Comparison of ENCODE assay signal across 17 cellular contexts in genomic region chr1:12141533-12141855, GRCh38. TPM values are rescaled to one million over a fixed set of nuclear protein-coding genes. Genes with fewer than 3 reads are reported as not detected.
"Had no signal": no experiment of that assay in that cellular context is flagged by ENCODE, and none has a peak within 500 bp of the region (broad histone marks: within the 10 kb centered on the region; RNA-seq: fewer than 3 reads in every experiment).

No MANE protein-coding gene starts in this region.

- FAIRE-seq: kidney had no signal

- ATAC-seq: foreskin keratinocyte had no signal

- H3K27ac ChIP-seq: cardiac muscle cell, foreskin keratinocyte, VCaP had no signal

- H3K36me3 ChIP-seq: cardiac muscle cell, left ventricle myocardium inferior, spleen had no signal

- DNase-seq: activated CD4-positive, alpha-beta T cell treated with anti-CD3 and anti-CD28 coated beads for 1 hour; activated CD4-positive, alpha-beta T cell treated with anti-CD3 and anti-CD28 coated beads, Interleukin-2, amount 50 U/mL, for 48 hours; activated naive CD8-positive, alpha-beta T cell treated with anti-CD3 and anti-CD28 coated beads for 36 hours; amniotic stem cell; dorsolateral prefrontal cortex; endodermal cell; foreskin keratinocyte; hypothalamus; stimulated activated CD4-positive, alpha-beta T cell treated with anti-CD3 and anti-CD28 coated beads, Interleukin-4, amount 100 ng/mL, for 4 hours; stimulated activated naive CD4-positive, alpha-beta T cell; T-helper 1 cell; T1000 had no signal

- H3K27me3 ChIP-seq: cardiac muscle cell, dorsolateral prefrontal cortex, spleen had no signal

- H3K4me3 ChIP-seq: cardiac muscle cell, dorsolateral prefrontal cortex, left ventricle myocardium inferior, spleen had no signal

- H3K9me3 ChIP-seq: left ventricle myocardium inferior, spleen had no signal

- H3K4me1 ChIP-seq: foreskin keratinocyte had no signal

RNA-seq across cellular contexts. Expression of gene TNFRSF1B, which starts 25.3 kb away (rescaled TPM):
- polyA plus RNA-seq: cardiac muscle cell had no signal
